In genomic region chr15:38430106-38430760, GRCh38 we compare ENCODE assay signal across 23 cellular contexts. TPM values are rescaled to one million over a fixed set of nuclear protein-coding genes. Genes with fewer than 3 reads are reported as not detected.
DNase-seq lines count a peak whose midpoint lies in the region; ATAC-seq, FAIRE-seq and TF ChIP-seq lines count a peak whose summit lies in the region.
"Had no signal": no experiment of that assay in that cellular context is flagged by ENCODE, and none has a peak within 500 bp of the region (broad histone marks: within the 10 kb centered on the region; RNA-seq: fewer than 3 reads in every experiment).

No MANE protein-coding gene starts in this region.

- H3K23ac ChIP-seq in mesendoderm (ENCODE audit: low read length), result no peak overlapping the region

- H2AK5ac ChIP-seq in mesendoderm (ENCODE audit: low read length), result no peak overlapping the region

- H3K4me1 Mint-ChIP-seq in Caco-2 (ENCODE audit: low read depth, unreplicated experiment), result peaks cover 12% of the 10 kb centered on the region
- H3K4me1 Mint-ChIP-seq in stimulated activated memory B cell treated with anti-CD40 and anti-IgM and Interleukin-4, amounts not matched to agents 10 μg/mL and 1 μg/mL and 100 μg/mL, for 72 hours, result no peaks in the 10 kb centered on the region
- H3K4me1 Mint-ChIP-seq: B cell; CD4-positive, CD25-positive, alpha-beta regulatory T cell; H9 had no signal

- CTCF ChIA-PET in Caco-2 (lab: Charles Lee), result interaction anchor here (3.5 kb wide), 1 partner anchor 10 kb away, joined by 20 read pairs; no protein-coding TSS in a partner anchor
- CTCF ChIA-PET in GM12878 (lab: Yijun Ruan, JAX), result interaction anchor here (1.1 to 3.6 kb wide), 2 partner anchors 10 to 269 kb away, joined by 9 to 20 read pairs; no protein-coding TSS in a partner anchor

- no peak overlapping the region for H4K8ac ChIP-seq in mesendoderm (ENCODE audit: low read depth, low read length)

- H3K9me3 ChIP-seq in Caco-2 (no peaks in the 10 kb centered on the region), GM12878 (replicated peaks; ENCODE audit: control insufficient read depth, insufficient read depth, low read length) (no peaks in the 10 kb centered on the region; the same call in 2 of the 3 replicates)
- H3K9me3 ChIP-seq: BLaER1 had no signal

- H3K36me3 ChIP-seq in Caco-2 (ENCODE audit: control insufficient read depth, insufficient read depth, low read length) (no peaks in the 10 kb centered on the region), GM12878 (ENCODE audit: control insufficient read depth in 2 of 2, insufficient read depth in 2 of 2, low read length in 1 of 2) (no peaks in the 10 kb centered on the region), mesendoderm (ENCODE audit: control insufficient read depth, insufficient read depth, low read length) (no peaks in the 10 kb centered on the region)
- H3K36me3 ChIP-seq: BLaER1 had no signal

- H2BK15ac ChIP-seq in mesendoderm (replicated peaks; ENCODE audit: low read depth), result no peak overlapping the region

- H2AFZ ChIP-seq in GM12878 (ENCODE audit: control insufficient read depth, low read depth, low read length), result no peak overlapping the region

- ATAC-seq in GM12878 (0 out of 3 replicates have a peak, but pooled peaks have one; percentile 29), HG03439 (IDR thresholded peaks at IDR 0.05; ENCODE audit: unreplicated experiment) (no peak), GM21717 (IDR thresholded peaks at IDR 0.05; ENCODE audit: unreplicated experiment) (no peak)
- ATAC-seq in stimulated activated memory B cell treated with anti-CD40 and anti-IgM and Interleukin-4, amounts not matched to agents 10 μg/mL and 1 μg/mL and 100 μg/mL, for 72 hours, result peak; percentile 48
- ATAC-seq: CD8-positive, alpha-beta T cell had no signal

- H3K27me3 ChIP-seq in Caco-2 (replicated peaks; ENCODE audit: control insufficient read depth, insufficient read depth, low read length), result no peaks in the 10 kb centered on the region
- no peaks in the 10 kb centered on the region for H3K27me3 ChIP-seq in GM12878 (replicated peaks in 1 of 2; ENCODE audit: control insufficient read depth in 2 of 2, insufficient read depth in 2 of 2, low read length in 1 of 2)
- H3K27me3 ChIP-seq in mesendoderm (ENCODE audit: insufficient read depth, low read length, poor library complexity), result no peaks in the 10 kb centered on the region
- H3K27me3 ChIP-seq: BLaER1 had no signal

- no peak overlapping the region for H2BK120ac ChIP-seq in mesendoderm (ENCODE audit: low read depth, low read length)

- H3K9ac ChIP-seq in GM12878 (ENCODE audit: control insufficient read depth, insufficient read depth, low read length) (no peak overlapping the region), mesendoderm (ENCODE audit: low read length) (no peak overlapping the region)
- H3K9ac ChIP-seq: BLaER1 had no signal

- intact Hi-C loops in Caco-2 (cut with micrococcal nuclease; ENCODE audit: unreplicated experiment), result loop anchor here (1.0 kb wide), 2 partner anchors 8 to 163 kb away; no protein-coding TSS in a partner anchor
- intact Hi-C loops in GM12878 (cut with micrococcal nuclease; ENCODE audit: unreplicated experiment), result no loop called here

- no peaks in the 10 kb centered on the region for H3K27me3 Mint-ChIP-seq in Caco-2 (ENCODE audit: insufficient read depth, unreplicated experiment)
- peaks cover 21% of the 10 kb centered on the region for H3K27me3 Mint-ChIP-seq in stimulated activated memory B cell treated with anti-CD40 and anti-IgM and Interleukin-4, amounts not matched to agents 10 μg/mL and 1 μg/mL and 100 μg/mL, for 72 hours

- H3K4me2 ChIP-seq in GM12878 (ENCODE audit: control insufficient read depth, insufficient read depth) (no peak overlapping the region), mesendoderm (ENCODE audit: low read length) (no peak overlapping the region)
- H3K4me2 ChIP-seq: BLaER1 had no signal

- POLR2A ChIA-PET in Caco-2 (lab: Charles Lee) (no interaction called here), GM12878 (lab: Charles Lee) (no interaction called here)

- H3K79me2 ChIP-seq in GM12878 (ENCODE audit: control insufficient read depth, insufficient read depth, low read length), result no peaks in the 10 kb centered on the region
- H3K79me2 ChIP-seq in mesendoderm (ENCODE audit: control insufficient read depth, insufficient read depth, low read length), result no peaks in the 10 kb centered on the region

- TF ChIP-seq POLR2A in GM12878 (IDR thresholded peaks at IDR 0.05; ENCODE audit: low read depth, low read length), result no peak

- BruUV-seq in Caco-2 (replicated peaks; lab: Mats Ljungman, UMichigan), result TSS peak; percentile 52
- BruUV-seq in GM12878 (replicated peaks; lab: Mats Ljungman, UMichigan), result no TSS peak

- no peak overlapping the region for H4K5ac ChIP-seq in mesendoderm (ENCODE audit: low read length)

- no peaks in the 10 kb centered on the region for H4K20me1 ChIP-seq in GM12878 (ENCODE audit: control insufficient read depth, insufficient read depth)
- H4K20me1 ChIP-seq: BLaER1 had no signal

- peaks cover 7% of the 10 kb centered on the region for H3K36me3 Mint-ChIP-seq in Caco-2 (ENCODE audit: insufficient read depth, unreplicated experiment)
- H3K36me3 Mint-ChIP-seq in stimulated activated memory B cell treated with anti-CD40 and anti-IgM and Interleukin-4, amounts not matched to agents 10 μg/mL and 1 μg/mL and 100 μg/mL, for 72 hours, result peaks cover 2% of the 10 kb centered on the region
- H3K36me3 Mint-ChIP-seq: CD4-positive, CD25-positive, alpha-beta regulatory T cell; CD8-positive, alpha-beta T cell had no signal

- no peak for TF ChIP-seq CTCF in Caco-2 (IDR thresholded peaks at IDR 0.05; ENCODE audit: insufficient read depth in 1 of 2, low read depth in 1 of 2, low read length in 1 of 2, severe bottlenecking in 1 of 2, unreplicated experiment in 1 of 2)
- no peak for TF ChIP-seq CTCF in GM12878 (IDR thresholded peaks at IDR 0.05 in 2 of 3, conservative IDR thresholded peaks at IDR 0.05 in 1 of 3; ENCODE audit: control insufficient read depth in 2 of 3, extremely low read depth in 1 of 3, insufficient read depth in 1 of 3, low read depth in 3 of 3, low read length in 3 of 3)
- no peak for TF ChIP-seq CTCF in GM10266 (IDR thresholded peaks at IDR 0.05; ENCODE audit: control insufficient read depth, insufficient read depth, low read depth, missing control alignments)

- SMC1A ChIA-PET in GM12878 (lab: Charles Lee; ENCODE audit: uncharacterized antibody, unreplicated experiment), result interaction anchor here (0.7 kb wide), 2 partner anchors 218 to 270 kb away, joined by 3 read pairs; no protein-coding TSS in a partner anchor

- RAD21 ChIA-PET in GM12878 (lab: Charles Lee; ENCODE audit: unreplicated experiment), result interaction anchor here (0.6 to 2.9 kb wide), 2 partner anchors 10 to 256 kb away, joined by 3 to 17 read pairs; no protein-coding TSS in a partner anchor

- H3K18ac ChIP-seq in mesendoderm (ENCODE audit: low read length), result no peak overlapping the region

- no peak overlapping the region for H3K4ac ChIP-seq in mesendoderm (ENCODE audit: low read depth, low read length)

- no peak for TF ChIP-seq RAD21 in GM12878 (IDR thresholded peaks at IDR 0.05; ENCODE audit: insufficient read depth, low read depth, low read length)

- peak overlapping the region; percentile 89 for H3K27ac Mint-ChIP-seq in Caco-2 (ENCODE audit: unreplicated experiment)
- H3K27ac Mint-ChIP-seq in stimulated activated memory B cell treated with anti-CD40 and anti-IgM and Interleukin-4, amounts not matched to agents 10 μg/mL and 1 μg/mL and 100 μg/mL, for 72 hours, result no peak overlapping the region
- H3K27ac Mint-ChIP-seq: B cell; CD8-positive, alpha-beta T cell; H9; HFFc6 had no signal

- no peaks in the 10 kb centered on the region for H3K79me1 ChIP-seq in mesendoderm (ENCODE audit: low read length)

- H3K9me3 Mint-ChIP-seq in Caco-2 (ENCODE audit: unreplicated experiment), result peaks cover 10% of the 10 kb centered on the region
- H3K9me3 Mint-ChIP-seq in stimulated activated memory B cell treated with anti-CD40 and anti-IgM and Interleukin-4, amounts not matched to agents 10 μg/mL and 1 μg/mL and 100 μg/mL, for 72 hours, result peaks cover 1% of the 10 kb centered on the region
- H3K9me3 Mint-ChIP-seq: CD8-positive, alpha-beta T cell; H9; HFFc6 had no signal

- H3K4me3 Mint-ChIP-seq in Caco-2 (ENCODE audit: unreplicated experiment), result peak overlapping the region; percentile 5
- no peak overlapping the region for H3K4me3 Mint-ChIP-seq in stimulated activated memory B cell treated with anti-CD40 and anti-IgM and Interleukin-4, amounts not matched to agents 10 μg/mL and 1 μg/mL and 100 μg/mL, for 72 hours
- H3K4me3 Mint-ChIP-seq: B cell; CD4-positive, CD25-positive, alpha-beta regulatory T cell; CD8-positive, alpha-beta T cell; H9; HFFc6 had no signal

- H3K56ac ChIP-seq in mesendoderm (ENCODE audit: low read length), result no peak overlapping the region

- in situ Hi-C loops in GM12878 (cut with MboI), result no loop called here

- H3K4me1 ChIP-seq in Caco-2 (peaks cover 43% of the 10 kb centered on the region), GM12878 (ENCODE audit: control insufficient read depth, insufficient read depth, low read length) (no peaks in the 10 kb centered on the region), mesendoderm (ENCODE audit: control insufficient read depth, low read depth, low read length) (no peaks in the 10 kb centered on the region)
- H3K4me1 ChIP-seq: BLaER1 had no signal

- H3K27ac ChIP-seq in GM12878 (ENCODE audit: control insufficient read depth, insufficient read depth) (no peak overlapping the region), mesendoderm (ENCODE audit: low read depth, low read length) (no peak overlapping the region)
- H3K27ac ChIP-seq: 22Rv1, BLaER1, C4-2B had no signal

- 28% methylated on average over 3 of the region's 3 CpGs for WGBS in GM12878 (ENCODE audit: insufficient coverage, insufficient replicate concordance, low lambda C conversion rate, missing lambda C conversion rate)
- WGBS in mesendoderm (ENCODE audit: extremely low coverage, insufficient coverage, low lambda C conversion rate), result no CpG with 5 or more reads among the region's 3 CpGs

- peak; percentile 72 to 73 for DNase-seq in Caco-2
- DNase-seq in GM12878 (ENCODE audit: low read depth, low spot score), result no peak
- DNase-seq in mesendoderm, result peak; percentile 7
- no peak for DNase-seq in activated CD4-positive, CD25-positive, alpha-beta regulatory T cell (lab: John Stamatoyannopoulos, UW)
- DNase-seq in GM10266 (ENCODE audit: extremely low spot score), result no peak
- DNase-seq: CD4-positive, CD25-positive, alpha-beta regulatory T cell; CD8-positive, alpha-beta T cell; DMS 273 treated with DMSO at 0.1 percent for 48 hours; DMS79 treated with DMSO at 0.1 percent for 48 hours; H9; HFFc6 had no signal

- H2BK5ac ChIP-seq in mesendoderm (ENCODE audit: low read length), result no peak overlapping the region

- no peak for TF ChIP-seq EP300 in GM12878 (IDR thresholded peaks at IDR 0.05; ENCODE audit: borderline replicate concordance in 1 of 2, control insufficient read depth in 1 of 2, low read depth in 2 of 2, low read length in 2 of 2)

- H3K4me3 ChIP-seq in Caco-2 (ENCODE audit: low read depth, low read length), result no peak overlapping the region
- H3K4me3 ChIP-seq in GM12878, result no peak overlapping the region
- H3K4me3 ChIP-seq in mesendoderm (ENCODE audit: low read length), result no peak overlapping the region
- H3K4me3 ChIP-seq: BLaER1 had no signal

- FAIRE-seq in GM12878 (lab: Jason Lieb, UNC), result no peak
- FAIRE-seq: A204.1, D721Med, G401.6, GM12891, GM18507 had no signal

RNA-seq across cellular contexts. Expression of gene FAM98B, which starts 23.7 kb away (rescaled TPM):
- 45.9 and 47.2 TPM in 2 replicates for total RNA-seq in Caco-2 (2022)
- total RNA-seq in GM12878 (2013; cell fraction: nucleolus; rRNA removed), result 80.5 and 81.9 TPM in 2 replicates
- 7.1 and 13.4 TPM in 2 replicates for total RNA-seq in GM12878 (2014; rRNA removed)
- 6.6 and 7.6 TPM in 2 replicates for total RNA-seq in GM12878 (2014; rRNA removed; fragmentation: Illumina TruSeq; extraction: Trizol)
- 28.5 and 30.0 TPM in 2 replicates for total RNA-seq in GM12878 (2021)
- polyA plus RNA-seq in GM12878 (2011; ENCODE audit: low read depth), result 19.7 TPM
- polyA plus RNA-seq in GM12878 (2011; rRNA removed), result 22.8 and 45.7 TPM in 2 replicates
- polyA plus RNA-seq in GM12878 (2011; cell fraction: cytosol; rRNA removed), result 3.8 and 6.1 TPM in 2 replicates
- 3.7 and 4.7 TPM in 2 replicates for polyA plus RNA-seq in GM12878 (2011; cell fraction: nucleus; rRNA removed)
- polyA plus RNA-seq in GM12878 (2012), result 17.4 and 17.7 TPM in 2 replicates
- polyA plus RNA-seq in GM12878 (2014; fragmentation: Illumina TruSeq; extraction: Trizol), result 36.7 and 46.1 TPM in 2 replicates
- 1 to 10 TPM; 4.2 to 8.4 TPM for polyA plus RNA-seq in GM12878 (2014; fragmentation: Nextera tagmentation; extraction: Ambion mirVana)
- 15.8 and 17.3 TPM in 2 replicates for polyA plus RNA-seq in GM12878 (2014; rRNA removed)
- 1 to 10 TPM; 1.3 to 2.2 TPM for polyA plus RNA-seq in GM12878 (2016; fragmentation: Nextera tagmentation; extraction: Ambion mirVana)
- 6.6 and 9.7 TPM in 2 replicates for polyA minus RNA-seq in GM12878 (2011; rRNA and poly(A)+ RNA removed)
- polyA minus RNA-seq in GM12878 (2011; cell fraction: cytosol; rRNA and poly(A)+ RNA removed), result 2.9 and 3.8 TPM in 2 replicates
- polyA minus RNA-seq in GM12878 (2011; cell fraction: nucleus; rRNA and poly(A)+ RNA removed), result 12.0 and 18.3 TPM in 2 replicates
- polyA plus RNA-seq in mesendoderm (2013, experiment 1 of 2), result 55.1 TPM
- polyA plus RNA-seq in mesendoderm (2013, experiment 2 of 2), result 55.9 TPM

Comparison
In these comparisons a context has a peak if more than half of its experiments do, and no peak if none do; other contexts are left out.
1. DNase-seq: peak in Caco-2 (2 of 2) and mesendoderm (single experiment); none in GM12878 (single experiment), activated CD4-positive, CD25-positive, alpha-beta regulatory T cell (0 of 4) and GM10266 (single experiment).
2. ATAC-seq: peak in GM12878 (single experiment) and stimulated activated memory B cell treated with anti-CD40 and anti-IgM and Interleukin-4, amounts not matched to agents 10 μg/mL and 1 μg/mL and 100 μg/mL, for 72 hours (single experiment); none in HG03439 (single experiment) and GM21717 (single experiment).